Comparison of ENCODE assay signal across 24 cellular contexts in the genomic region with DNA sequence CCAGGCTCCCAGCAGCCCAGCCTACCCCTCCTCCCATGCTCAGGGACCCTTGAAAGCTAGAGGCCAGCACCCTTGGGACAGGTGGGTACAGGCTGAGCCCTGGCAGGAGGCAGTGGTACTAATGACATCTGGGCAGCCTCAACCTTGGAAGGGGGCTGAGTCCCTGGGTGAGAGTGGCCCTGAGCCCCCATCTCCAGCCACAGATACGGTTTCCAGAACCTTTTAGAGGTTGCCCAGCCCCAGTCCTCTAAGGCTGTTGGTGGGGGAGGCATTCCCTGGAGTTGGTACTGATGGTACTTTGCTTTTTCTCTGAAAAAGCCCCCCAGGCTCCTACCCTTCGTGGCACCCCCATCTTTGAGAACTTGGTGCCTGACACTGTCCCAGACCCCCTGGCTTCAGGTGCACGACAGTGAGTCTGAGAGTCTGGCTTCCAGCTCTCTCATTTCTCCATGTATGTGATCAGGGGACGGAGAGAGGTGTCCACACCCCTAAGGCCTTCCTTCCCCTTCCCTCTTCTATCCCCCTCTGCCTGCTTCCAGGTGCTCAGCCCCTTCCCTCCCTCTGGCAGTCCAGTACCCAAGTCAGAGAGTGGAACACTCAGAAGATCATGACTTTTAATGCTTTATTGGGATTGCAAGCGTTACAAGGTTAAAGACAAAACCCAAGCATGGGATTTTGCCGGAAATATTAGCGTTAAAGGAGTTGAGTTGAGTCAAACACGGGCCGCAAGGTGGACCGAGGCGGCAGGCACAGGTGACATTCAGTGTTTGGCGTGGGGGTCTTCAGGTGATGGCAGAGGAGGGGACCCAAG. TPM values are rescaled to one million over a fixed set of nuclear protein-coding genes. Genes with fewer than 3 reads are reported as not detected.
"Had no signal": no experiment of that assay in that cellular context is flagged by ENCODE, and none has a peak within 500 bp of the region (broad histone marks: within the 10 kb centered on the region; RNA-seq: fewer than 3 reads in every experiment).

No MANE protein-coding gene starts in this region.

- H2AFZ ChIP-seq: parathyroid adenoma had no signal

- H3K79me2 ChIP-seq: parathyroid adenoma had no signal

- H3K27ac ChIP-seq: colonic mucosa, neutrophil, parathyroid adenoma, tibial artery, uterus had no signal

- H3K27ac Mint-ChIP-seq: activated B cell treated with CpG ODN at 0.5 μM for 24 hours; activated CD4-positive, alpha-beta memory T cell treated with anti-CD3 and anti-CD28 coated beads, Interleukin-2, amount 10 ng/mL, durations not matched to agents 7 days and 5 days; activated CD8-positive, alpha-beta memory T cell treated with anti-CD3 and anti-CD28 coated beads, Interleukin-2, amount 10 ng/mL, durations not matched to agents 7 days and 5 days; activated T-helper 2 cell treated with anti-CD3 and anti-CD28 coated beads, Interferon-gamma antibody, Interleukin-2, Interleukin-4, amounts not matched to agents 10 μg/mL and 5 μg/mL and 100 μg/mL, durations not matched to agents 14 hours and 24 hours and 36 hours; brain had no signal

- DNase-seq: activated B cell treated with CpG ODN at 0.5 μM for 24 hours; activated CD4-positive, alpha-beta memory T cell treated with anti-CD3 and anti-CD28 coated beads, Interleukin-2, amount 10 ng/mL, durations not matched to agents 7 days and 5 days; activated CD4-positive, alpha-beta T cell treated with anti-CD3 and anti-CD28 coated beads for 4 hours; activated CD8-positive, alpha-beta memory T cell treated with anti-CD3 and anti-CD28 coated beads, Interleukin-2, amount 10 ng/mL, durations not matched to agents 7 days and 5 days; activated naive CD4-positive, alpha-beta T cell treated with Interleukin-2 at 50 U/mL for 16 hours; central memory CD4-positive, alpha-beta T cell; colonic mucosa; erythroblast; foreskin melanocyte; hypothalamus; islet precursor cell; left colon; mammary epithelial cell; stimulated activated CD4-positive, alpha-beta T cell treated with anti-CD3 and anti-CD28 coated beads, Interleukin-1b, Interleukin-23, amount 100 ng/mL, for 48 hours; stimulated activated CD8-positive, alpha-beta memory T cell treated with anti-CD3 and anti-CD28 coated beads, Interleukin-4, amount 100 ng/mL, for 48 hours; stimulated activated naive CD8-positive, alpha-beta T cell treated with anti-CD3 and anti-CD28 coated beads, Interleukin-15, Interleukin-2, amounts not matched to agents 100 U/mL and 50 U/mL, for 24 hours; substantia nigra; tibial artery; uterus had no signal

- H3K9me3 ChIP-seq: colonic mucosa, neutrophil, tibial artery, uterus had no signal

- H3K4me1 ChIP-seq: colonic mucosa, parathyroid adenoma, tibial artery, uterus had no signal

- H3K36me3 Mint-ChIP-seq: activated CD8-positive, alpha-beta memory T cell treated with anti-CD3 and anti-CD28 coated beads, Interleukin-2, amount 10 ng/mL, durations not matched to agents 7 days and 5 days had no signal

- ATAC-seq: activated CD8-positive, alpha-beta memory T cell treated with anti-CD3 and anti-CD28 coated beads, Interleukin-2, amount 10 ng/mL, durations not matched to agents 7 days and 5 days; left colon; stimulated activated naive CD8-positive, alpha-beta T cell treated with anti-CD3 and anti-CD28 coated beads, Interleukin-15, Interleukin-2, amounts not matched to agents 100 U/mL and 50 U/mL, for 24 hours had no signal

- H3K4me1 Mint-ChIP-seq: activated B cell treated with CpG ODN at 0.5 μM for 24 hours; activated CD4-positive, alpha-beta memory T cell treated with anti-CD3 and anti-CD28 coated beads, Interleukin-2, amount 10 ng/mL, durations not matched to agents 7 days and 5 days; activated CD8-positive, alpha-beta memory T cell treated with anti-CD3 and anti-CD28 coated beads, Interleukin-2, amount 10 ng/mL, durations not matched to agents 7 days and 5 days; brain had no signal

- H3K4me3 ChIP-seq: colonic mucosa, tibial artery, uterus had no signal

- H3K36me3 ChIP-seq: colonic mucosa, neutrophil, tibial artery, uterus had no signal

- H3K9ac ChIP-seq: parathyroid adenoma had no signal

- H3K4me3 Mint-ChIP-seq: activated B cell treated with CpG ODN at 0.5 μM for 24 hours; activated CD4-positive, alpha-beta memory T cell treated with anti-CD3 and anti-CD28 coated beads, Interleukin-2, amount 10 ng/mL, durations not matched to agents 7 days and 5 days; activated CD8-positive, alpha-beta memory T cell treated with anti-CD3 and anti-CD28 coated beads, Interleukin-2, amount 10 ng/mL, durations not matched to agents 7 days and 5 days; brain had no signal

- H3K27me3 ChIP-seq: colonic mucosa, uterus had no signal

RNA-seq across cellular contexts. Expression of gene IGF2, which starts 10.5 kb away (rescaled TPM):
- total RNA-seq: activated B cell treated with CpG ODN at 0.5 μM for 24 hours, mononuclear cell had no signal

RNA-seq across cellular contexts. Expression of gene INS, which starts 32.3 kb away (rescaled TPM):
- total RNA-seq: activated B cell treated with CpG ODN at 0.5 μM for 24 hours; activated CD4-positive, alpha-beta memory T cell treated with anti-CD3 and anti-CD28 coated beads, Interleukin-2, amount 10 ng/mL, durations not matched to agents 7 days and 5 days; activated CD8-positive, alpha-beta memory T cell treated with anti-CD3 and anti-CD28 coated beads, Interleukin-2, amount 10 ng/mL, durations not matched to agents 7 days and 5 days; activated T-helper 2 cell treated with anti-CD3 and anti-CD28 coated beads, Interferon-gamma antibody, Interleukin-2, Interleukin-4, amounts not matched to agents 10 μg/mL and 5 μg/mL and 100 μg/mL, durations not matched to agents 14 hours and 24 hours and 36 hours; mammary epithelial cell; mononuclear cell; uterus had no signal
- polyA plus RNA-seq: mammary epithelial cell had no signal

RNA-seq across cellular contexts. Expression of gene TH, which starts 42.9 kb away (rescaled TPM):
- total RNA-seq: activated B cell treated with CpG ODN at 0.5 μM for 24 hours; activated CD4-positive, alpha-beta memory T cell treated with anti-CD3 and anti-CD28 coated beads, Interleukin-2, amount 10 ng/mL, durations not matched to agents 7 days and 5 days; activated CD8-positive, alpha-beta memory T cell treated with anti-CD3 and anti-CD28 coated beads, Interleukin-2, amount 10 ng/mL, durations not matched to agents 7 days and 5 days; activated T-helper 2 cell treated with anti-CD3 and anti-CD28 coated beads, Interferon-gamma antibody, Interleukin-2, Interleukin-4, amounts not matched to agents 10 μg/mL and 5 μg/mL and 100 μg/mL, durations not matched to agents 14 hours and 24 hours and 36 hours; left colon; mononuclear cell had no signal
